8 cellular contexts compared by ENCODE assay signal in the genomic region with DNA sequence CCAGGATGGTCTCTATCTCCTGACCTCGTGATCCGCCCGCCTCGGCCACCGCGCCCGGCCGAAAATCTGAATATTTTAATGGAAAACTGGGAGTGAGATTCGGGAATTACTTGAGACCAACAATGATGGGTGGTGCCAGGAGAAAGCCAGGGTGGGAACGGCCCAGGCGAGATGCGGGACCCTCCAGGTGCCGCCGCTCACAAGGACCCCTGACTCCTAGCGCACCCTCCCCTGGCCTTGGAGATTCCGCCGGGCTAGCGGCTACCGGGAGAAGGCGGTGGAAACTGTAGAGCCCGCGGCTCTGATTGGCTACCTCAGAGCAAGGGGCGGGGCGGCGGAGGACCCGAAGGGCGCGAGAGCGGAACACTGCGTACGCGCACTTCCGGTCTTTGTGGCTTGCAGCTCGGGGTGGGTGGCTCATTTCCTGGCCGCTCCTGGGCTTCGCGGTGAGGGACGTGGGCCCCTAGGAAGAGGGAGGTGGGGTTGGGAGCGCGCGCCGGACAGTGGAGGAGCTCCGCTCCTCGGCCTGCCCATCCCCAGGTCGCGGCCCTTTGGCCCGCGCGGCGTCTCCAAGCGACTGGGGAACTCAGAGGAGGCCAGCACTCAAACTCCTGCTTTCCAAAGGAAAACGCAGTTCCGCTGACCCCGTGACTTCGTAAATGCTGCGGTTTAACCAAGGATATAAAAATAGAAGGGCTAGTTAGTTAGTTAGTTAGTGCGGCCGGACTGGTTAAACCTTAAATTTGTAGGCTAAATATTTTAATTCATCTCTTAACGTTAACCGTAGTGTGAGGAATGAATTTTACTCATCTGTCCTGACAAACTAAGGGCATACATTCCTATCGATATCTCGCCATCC. TPM values are rescaled to one million over a fixed set of nuclear protein-coding genes. Genes with fewer than 3 reads are reported as not detected.
A peak's percentile ranks its signal among the peaks of the same experiment; 100 is the strongest.
DNase-seq lines count a peak whose midpoint lies in the region; ATAC-seq and TF ChIP-seq lines count a peak whose summit lies in the region.

A gene (plus strand): TSS at position 371 of the 859 bp plus-strand sequence. CDS start 1,437 bp downstream, outside the sequence.

- H3K27ac Mint-ChIP-seq in activated CD4-positive, alpha-beta T cell treated with anti-CD3 and anti-CD28 coated beads for 36 hours, result peak within 1 kb of the TSS; percentile 97

- TF ChIP-seq POLR2A in GM19099 (IDR thresholded peaks at IDR 0.05; ENCODE audit: extremely low read depth, insufficient read length, low read depth), result peak; percentile 91

- H3K4me1 Mint-ChIP-seq in activated CD4-positive, alpha-beta T cell treated with anti-CD3 and anti-CD28 coated beads for 36 hours, result peaks cover 31% of the 10 kb centered on the region

- H3K4me3 Mint-ChIP-seq in activated CD4-positive, alpha-beta T cell treated with anti-CD3 and anti-CD28 coated beads for 36 hours, result peak within 1 kb of the TSS; percentile 97

- peaks cover 21% of the 10 kb centered on the region for H3K9me3 Mint-ChIP-seq in activated CD4-positive, alpha-beta T cell treated with anti-CD3 and anti-CD28 coated beads for 36 hours (ENCODE audit: low read depth)

- intact Hi-C loops in activated CD4-positive, alpha-beta T cell treated with anti-CD3 and anti-CD28 coated beads for 36 hours (cut with DNase I, micrococcal nuclease), result loop anchor here (1.0 to 10.0 kb wide), 20 partner anchors 10 to 888 kb away; a partner anchor contains a TSS

- DNase-seq in AG20443 (ENCODE audit: low spot score) (peak; percentile 98), NCI-H510A (lab: John Stamatoyannopoulos, UW) (peak; percentile 100), choroid plexus epithelial cell (ENCODE audit: low read depth) (peak; percentile 98), kidney glomerular epithelial cell (lab: John Stamatoyannopoulos, UW) (peak; percentile 90)
- peak; percentile 98 for DNase-seq in activated CD4-positive, alpha-beta T cell treated with anti-CD3 and anti-CD28 coated beads for 36 hours
- peak; percentile 87 to 92 for DNase-seq in stimulated activated CD4-positive, alpha-beta T cell treated with anti-CD3 and anti-CD28 coated beads, Interleukin-1b, Interleukin-23, amount 100 ng/mL, for 1 hour (ENCODE audit: low read depth in 2 of 2)

- H3K27me3 Mint-ChIP-seq in activated CD4-positive, alpha-beta T cell treated with anti-CD3 and anti-CD28 coated beads for 36 hours, result no peaks in the 10 kb centered on the region

- ATAC-seq in HG03432 (IDR thresholded peaks at IDR 0.05; ENCODE audit: unreplicated experiment), result peak; percentile 99
- peak; percentile 98 for ATAC-seq in activated CD4-positive, alpha-beta T cell treated with anti-CD3 and anti-CD28 coated beads for 36 hours

- no peak for TF ChIP-seq CTCF in choroid plexus epithelial cell (conservative IDR thresholded peaks at IDR 0.05; ENCODE audit: low read depth, low read length)

- peaks cover 35% of the 10 kb centered on the region for H3K36me3 Mint-ChIP-seq in activated CD4-positive, alpha-beta T cell treated with anti-CD3 and anti-CD28 coated beads for 36 hours (ENCODE audit: low read depth)

- POLR2A ChIA-PET in activated CD4-positive, alpha-beta T cell treated with anti-CD3 and anti-CD28 coated beads for 36 hours (lab: Charles Lee), result interaction anchor here (0.6 to 1.9 kb wide), 6 partner anchors 16 to 198 kb away, joined by 3 to 6 read pairs (median 4); a partner anchor contains a TSS

- CTCF ChIA-PET in activated CD4-positive, alpha-beta T cell treated with anti-CD3 and anti-CD28 coated beads for 36 hours (lab: Charles Lee), result interaction anchor here (0.7 to 2.0 kb wide), 5 partner anchors 10 to 166 kb away, joined by 3 to 13 read pairs (median 3); no protein-coding TSS in a partner anchor

- peak within 1 kb of the TSS; percentile 82 for H3K4me3 ChIP-seq in choroid plexus epithelial cell (ENCODE audit: low read depth, low read length)

RNA-seq across cellular contexts. Expression of the gene that starts here (rescaled TPM):
- 10 to 100 TPM; 21.3 to 21.9 TPM for total RNA-seq in activated CD4-positive, alpha-beta T cell treated with anti-CD3 and anti-CD28 coated beads for 36 hours

Comparison
In these comparisons a context has a peak if more than half of its experiments do, and no peak if none do; other contexts are left out.
1. Peak in every context shown above with its lines: DNase-seq, ATAC-seq and H3K4me3 ChIP-seq.